Comparison of ENCODE assay signal across 9 cellular contexts in genomic region chr19:15515272-15515625, GRCh38. TPM values are rescaled to one million over a fixed set of nuclear protein-coding genes. Genes with fewer than 3 reads are reported as not detected.
DNase-seq lines count a peak whose midpoint lies in the region; ATAC-seq and TF ChIP-seq lines count a peak whose summit lies in the region.
"Not testable (repeated sequence)": the region's sequence is repeated elsewhere in the genome, so short reads cannot be mapped to it uniquely, and the experiment has no call there.
"Had no signal": no experiment of that assay in that cellular context is flagged by ENCODE, and none has a peak within 500 bp of the region (broad histone marks: within the 10 kb centered on the region; RNA-seq: fewer than 3 reads in every experiment).

No MANE protein-coding gene starts in this region.

- H4K20me1 ChIP-seq in SK-N-SH (ENCODE audit: insufficient read depth), result not testable (repeated sequence)

- H3K27ac ChIP-seq in CD4-positive, alpha-beta memory T cell (ENCODE audit: low read depth, low read length), result peak overlapping the region; percentile 21
- not testable (repeated sequence) for H3K27ac ChIP-seq in SK-N-SH (ENCODE audit: low read depth in 2 of 2, low read length in 1 of 2)
- peak overlapping the region; percentile 81 for H3K27ac ChIP-seq in thymus (ENCODE audit: low read depth)

- peak overlapping the region; percentile 6; the same call in 1 of the 2 replicates for H3K4me2 ChIP-seq in SK-N-SH

- H2AFZ ChIP-seq in SK-N-SH (ENCODE audit: low read depth), result not testable (repeated sequence)

- peak overlapping the region; percentile 85 to 97 (median 96) for H3K27ac Mint-ChIP-seq in CD4-positive, alpha-beta memory T cell
- H3K27ac Mint-ChIP-seq in activated CD4-positive, alpha-beta memory T cell treated with anti-CD3 and anti-CD28 coated beads for 36 hours, result peak overlapping the region; percentile 94
- H3K27ac Mint-ChIP-seq in activated T-helper 17 cell treated with anti-CD3 and anti-CD28 coated beads, Interleukin-2, amount 50 U/mL, for 72 hours, result peak overlapping the region; percentile 88
- peak overlapping the region; percentile 98 for H3K27ac Mint-ChIP-seq in activated naive CD8-positive, alpha-beta T cell treated with anti-CD3 and anti-CD28 coated beads, Interleukin-2, amount 10 ng/mL, durations not matched to agents 7 days and 5 days
- H3K27ac Mint-ChIP-seq in immature natural killer cell, result peak overlapping the region; percentile 95 to 100 (median 98)
- H3K27ac Mint-ChIP-seq in natural killer cell, result peak overlapping the region; percentile 97

- H3K4me1 Mint-ChIP-seq in CD4-positive, alpha-beta memory T cell, result peaks cover 14 to 41% (median 22%) of the 10 kb centered on the region in 4 donors
- peaks cover 20% of the 10 kb centered on the region for H3K4me1 Mint-ChIP-seq in activated CD4-positive, alpha-beta memory T cell treated with anti-CD3 and anti-CD28 coated beads for 36 hours (ENCODE audit: low read depth)
- H3K4me1 Mint-ChIP-seq in activated T-helper 17 cell treated with anti-CD3 and anti-CD28 coated beads, Interleukin-2, amount 50 U/mL, for 72 hours, result peaks cover 26% of the 10 kb centered on the region
- H3K4me1 Mint-ChIP-seq in activated naive CD8-positive, alpha-beta T cell treated with anti-CD3 and anti-CD28 coated beads, Interleukin-2, amount 10 ng/mL, durations not matched to agents 7 days and 5 days, result peaks cover 22% of the 10 kb centered on the region
- H3K4me1 Mint-ChIP-seq in immature natural killer cell (peaks cover 17 to 26% of the 10 kb centered on the region in 2 donors), natural killer cell (peaks cover 15 to 19% of the 10 kb centered on the region in 2 donors)

- not testable (repeated sequence) for TF ChIP-seq CTCF in SK-N-SH (IDR thresholded peaks at IDR 0.05); natural killer cell (IDR thresholded peaks at IDR 0.05)

- H3K79me2 ChIP-seq in SK-N-SH (ENCODE audit: insufficient read depth), result not testable (repeated sequence)

- not testable (repeated sequence) for H3K9ac ChIP-seq in SK-N-SH

- H3K4me3 ChIP-seq in CD4-positive, alpha-beta memory T cell (ENCODE audit: low read length in 2 of 2), result peak overlapping the region in 1 of 2 donors; percentile 6
- H3K4me3 ChIP-seq in SK-N-SH (ENCODE audit: low read depth in 2 of 2, low read length in 1 of 2); thymus (ENCODE audit: low read length): not testable (repeated sequence)

- not testable (repeated sequence) for H3K36me3 Mint-ChIP-seq in CD4-positive, alpha-beta memory T cell; activated CD4-positive, alpha-beta memory T cell treated with anti-CD3 and anti-CD28 coated beads for 36 hours; activated T-helper 17 cell treated with anti-CD3 and anti-CD28 coated beads, Interleukin-2, amount 50 U/mL, for 72 hours (ENCODE audit: low read depth); immature natural killer cell; natural killer cell
- H3K36me3 Mint-ChIP-seq in activated naive CD8-positive, alpha-beta T cell treated with anti-CD3 and anti-CD28 coated beads, Interleukin-2, amount 10 ng/mL, durations not matched to agents 7 days and 5 days, result peaks cover 25% of the 10 kb centered on the region

- H3K36me3 ChIP-seq in CD4-positive, alpha-beta memory T cell (ENCODE audit: insufficient read depth, low read length); SK-N-SH (replicated peaks in 1 of 2; ENCODE audit: control insufficient read depth in 1 of 2, insufficient read depth in 2 of 2, low read length in 1 of 2); thymus (ENCODE audit: control insufficient read depth, insufficient read depth): not testable (repeated sequence)

- not testable (repeated sequence) for DNase-seq in CD4-positive, alpha-beta memory T cell; SK-N-SH; activated CD4-positive, alpha-beta memory T cell treated with anti-CD3 and anti-CD28 coated beads for 36 hours; activated naive CD8-positive, alpha-beta T cell treated with anti-CD3 and anti-CD28 coated beads, Interleukin-2, amount 10 ng/mL, durations not matched to agents 7 days and 5 days; immature natural killer cell; natural killer cell

- 22% methylated on average over 7 of the region's 7 CpGs for WGBS in SK-N-SH (ENCODE audit: low lambda C conversion rate)
- 98% methylated on average over 7 of the region's 7 CpGs for WGBS in thymus

- not testable (repeated sequence) for TF ChIP-seq RAD21 in SK-N-SH (IDR thresholded peaks at IDR 0.05; ENCODE audit: low read length)

- peak; percentile 8 for ATAC-seq in activated T-helper 17 cell treated with anti-CD3 and anti-CD28 coated beads, Interleukin-2, amount 50 U/mL, for 72 hours (replicated peaks)
- not testable (repeated sequence) for ATAC-seq in activated naive CD8-positive, alpha-beta T cell treated with anti-CD3 and anti-CD28 coated beads, Interleukin-2, amount 10 ng/mL, durations not matched to agents 7 days and 5 days (ENCODE audit: low read depth); natural killer cell

- H3K9me2 ChIP-seq in SK-N-SH, result not testable (repeated sequence)

- not testable (repeated sequence) for H3F3A ChIP-seq in SK-N-SH (replicated peaks; ENCODE audit: insufficient read depth)

- TF ChIP-seq EP300 in SK-N-SH (IDR thresholded peaks at IDR 0.05; ENCODE audit: borderline replicate concordance in 1 of 2, low read depth in 1 of 2, low read length in 1 of 2), result not testable (repeated sequence)

- peaks cover 0 to 18% (median 9%) of the 10 kb centered on the region in 8 donors for H3K9me3 Mint-ChIP-seq in CD4-positive, alpha-beta memory T cell
- H3K9me3 Mint-ChIP-seq in activated CD4-positive, alpha-beta memory T cell treated with anti-CD3 and anti-CD28 coated beads for 36 hours, result peaks cover 14% of the 10 kb centered on the region
- not testable (repeated sequence) for H3K9me3 Mint-ChIP-seq in activated T-helper 17 cell treated with anti-CD3 and anti-CD28 coated beads, Interleukin-2, amount 50 U/mL, for 72 hours; immature natural killer cell; natural killer cell
- H3K9me3 Mint-ChIP-seq in activated naive CD8-positive, alpha-beta T cell treated with anti-CD3 and anti-CD28 coated beads, Interleukin-2, amount 10 ng/mL, durations not matched to agents 7 days and 5 days, result peaks cover 10% of the 10 kb centered on the region

- POLR2A ChIA-PET in CD4-positive, alpha-beta memory T cell (lab: Charles Lee; ENCODE audit: partially characterized antibody), result interaction anchor here (0.6 to 4.1 kb wide), 12 partner anchors 12 to 321 kb away, joined by 3 to 36 read pairs (median 6); partner anchors contain the start of genes AKAP8, AKAP8L and RASAL3
- POLR2A ChIA-PET in SK-N-SH (lab: Yijun Ruan, JAX), result not testable (repeated sequence)
- POLR2A ChIA-PET in activated CD4-positive, alpha-beta memory T cell treated with anti-CD3 and anti-CD28 coated beads for 36 hours (lab: Charles Lee), result interaction anchor here (1.3 to 1.9 kb wide), 4 partner anchors 18 to 96 kb away, joined by 5 to 8 read pairs (median 6); partner anchors contain the start of genes AKAP8L and RASAL3
- POLR2A ChIA-PET in activated naive CD8-positive, alpha-beta T cell treated with anti-CD3 and anti-CD28 coated beads, Interleukin-2, amount 10 ng/mL, durations not matched to agents 7 days and 5 days (lab: Charles Lee), result interaction anchor here (0.8 to 2.6 kb wide), 10 partner anchors 9 to 96 kb away, joined by 3 to 18 read pairs (median 6); partner anchors contain the start of genes AKAP8L and RASAL3

- not testable (repeated sequence) for H3K9me3 ChIP-seq in CD4-positive, alpha-beta memory T cell (ENCODE audit: control insufficient read depth in 1 of 2, low read length in 2 of 2); SK-N-SH; thymus (ENCODE audit: control insufficient read depth)

- CTCF ChIA-PET in CD4-positive, alpha-beta memory T cell (lab: Charles Lee; ENCODE audit: partially characterized antibody), result interaction anchor here (1.0 to 2.0 kb wide), 5 partner anchors 36 to 96 kb away, joined by 4 to 8 read pairs (median 5); partner anchors contain the start of gene AKAP8L
- CTCF ChIA-PET in SK-N-SH (lab: Yijun Ruan, JAX), result not testable (repeated sequence)
- CTCF ChIA-PET in activated CD4-positive, alpha-beta memory T cell treated with anti-CD3 and anti-CD28 coated beads for 36 hours (lab: Charles Lee), result interaction anchor here (0.6 to 2.7 kb wide), 5 partner anchors 40 to 338 kb away, joined by 3 to 6 read pairs (median 5); partner anchors contain the start of gene AKAP8L

- intact Hi-C loops in CD4-positive, alpha-beta memory T cell (cut with micrococcal nuclease); activated CD4-positive, alpha-beta memory T cell treated with anti-CD3 and anti-CD28 coated beads for 36 hours (cut with micrococcal nuclease); natural killer cell (cut with micrococcal nuclease): not testable (repeated sequence)

- H3K4me1 ChIP-seq in CD4-positive, alpha-beta memory T cell (ENCODE audit: insufficient read depth, low read length), result peaks cover 19% of the 10 kb centered on the region
- not testable (repeated sequence) for H3K4me1 ChIP-seq in SK-N-SH (ENCODE audit: control insufficient read depth in 1 of 2, insufficient read depth in 2 of 2, low read depth in 1 of 2, low read length in 1 of 2); thymus (ENCODE audit: control insufficient read depth, insufficient read depth, low read length)

- peak overlapping the region in 7 of 8 donors; percentile 78 to 91 (median 81) for H3K4me3 Mint-ChIP-seq in CD4-positive, alpha-beta memory T cell
- H3K4me3 Mint-ChIP-seq in activated CD4-positive, alpha-beta memory T cell treated with anti-CD3 and anti-CD28 coated beads for 36 hours, result peak overlapping the region; percentile 51
- H3K4me3 Mint-ChIP-seq in activated T-helper 17 cell treated with anti-CD3 and anti-CD28 coated beads, Interleukin-2, amount 50 U/mL, for 72 hours, result peak overlapping the region; percentile 74
- H3K4me3 Mint-ChIP-seq in activated naive CD8-positive, alpha-beta T cell treated with anti-CD3 and anti-CD28 coated beads, Interleukin-2, amount 10 ng/mL, durations not matched to agents 7 days and 5 days, result peak overlapping the region; percentile 81
- peak overlapping the region; percentile 71 to 92 (median 87) for H3K4me3 Mint-ChIP-seq in immature natural killer cell
- peak overlapping the region; percentile 76 for H3K4me3 Mint-ChIP-seq in natural killer cell

- not testable (repeated sequence) for H3K27me3 ChIP-seq in CD4-positive, alpha-beta memory T cell (ENCODE audit: insufficient read depth, low read length); thymus (ENCODE audit: control insufficient read depth, insufficient read depth)
- H3K27me3 ChIP-seq in SK-N-SH (ENCODE audit: insufficient read depth), result peaks cover 17% of the 10 kb centered on the region; the same call in 1 of the 2 replicates

- not testable (repeated sequence) for H3K27me3 Mint-ChIP-seq in CD4-positive, alpha-beta memory T cell; activated CD4-positive, alpha-beta memory T cell treated with anti-CD3 and anti-CD28 coated beads for 36 hours; activated T-helper 17 cell treated with anti-CD3 and anti-CD28 coated beads, Interleukin-2, amount 50 U/mL, for 72 hours; activated naive CD8-positive, alpha-beta T cell treated with anti-CD3 and anti-CD28 coated beads, Interleukin-2, amount 10 ng/mL, durations not matched to agents 7 days and 5 days; immature natural killer cell (ENCODE audit: low read depth in 3 of 3); natural killer cell (ENCODE audit: low read depth in 2 of 2)

RNA-seq across cellular contexts. Expression of gene CYP4F22, which starts 6.9 kb away (rescaled TPM):
- total RNA-seq in CD4-positive, alpha-beta memory T cell, result under 1 TPM; 0.44 to 0.61 TPM
- 1 to 10 TPM; 1.1 to 1.7 TPM for polyA plus RNA-seq in CD4-positive, alpha-beta memory T cell
- polyA plus RNA-seq in SK-N-SH (2012; rRNA removed) (not detected in 2 replicates), immature natural killer cell (1 to 10 TPM in 2 of 3 donors, not detected in 1; 1.3 to 2.7 TPM), thymus (0.64 TPM)
- not detected in 2 replicates for polyA plus RNA-seq in SK-N-SH (2012; cell fraction: cytosol; rRNA removed)
- not detected in 2 replicates for polyA plus RNA-seq in SK-N-SH (2012; cell fraction: nucleus; rRNA removed)
- total RNA-seq in activated CD4-positive, alpha-beta memory T cell treated with anti-CD3 and anti-CD28 coated beads for 36 hours, result under 1 TPM; 0.50 to 0.56 TPM
- under 1 TPM; 0.58 to 0.73 TPM for total RNA-seq in activated T-helper 17 cell treated with anti-CD3 and anti-CD28 coated beads, Interleukin-2, amount 50 U/mL, for 72 hours
- 1 to 10 TPM; 3.2 to 3.4 TPM for total RNA-seq in activated naive CD8-positive, alpha-beta T cell treated with anti-CD3 and anti-CD28 coated beads, Interleukin-2, amount 10 ng/mL, durations not matched to agents 7 days and 5 days
- total RNA-seq in natural killer cell, result 1 to 10 TPM; 2.2 to 3.1 (median 2.6) TPM
- total RNA-seq: LHCN-M2 had no signal

RNA-seq across cellular contexts. Expression of gene PGLYRP2, which starts 35.9 kb away (rescaled TPM):
- under 1 TPM; 0.61 to 0.91 TPM for total RNA-seq in CD4-positive, alpha-beta memory T cell
- polyA plus RNA-seq in CD4-positive, alpha-beta memory T cell, result under 1 TPM; 0.19 to 0.23 TPM
- polyA plus RNA-seq in SK-N-SH (2012; rRNA removed), result not detected in 2 replicates
- polyA plus RNA-seq in SK-N-SH (2012; cell fraction: cytosol; rRNA removed), result not detected in 2 replicates
- not detected in 2 replicates for polyA plus RNA-seq in SK-N-SH (2012; cell fraction: nucleus; rRNA removed)
- under 1 TPM in 1 of 2 experiments, not detected in 1; 0.24 TPM for total RNA-seq in activated CD4-positive, alpha-beta memory T cell treated with anti-CD3 and anti-CD28 coated beads for 36 hours
- under 1 TPM in 1 of 2 donors, not detected in 1; 0.11 TPM for total RNA-seq in activated T-helper 17 cell treated with anti-CD3 and anti-CD28 coated beads, Interleukin-2, amount 50 U/mL, for 72 hours
- under 1 TPM; 0.19 to 0.40 TPM for total RNA-seq in activated naive CD8-positive, alpha-beta T cell treated with anti-CD3 and anti-CD28 coated beads, Interleukin-2, amount 10 ng/mL, durations not matched to agents 7 days and 5 days
- polyA plus RNA-seq in immature natural killer cell, result under 1 TPM in 2 of 3 donors, not detected in 1; 0.10 to 0.17 TPM
- total RNA-seq in natural killer cell, result under 1 TPM in 2 of 3 donors, not detected in 1; 0.21 to 0.28 TPM
- 0.14 TPM for polyA plus RNA-seq in thymus
- total RNA-seq: LHCN-M2 had no signal

RNA-seq across cellular contexts. Expression of gene RASAL3, which starts 50.9 kb away (rescaled TPM):
- 100 to 1,000 TPM; 229 to 238 TPM for total RNA-seq in CD4-positive, alpha-beta memory T cell
- 100 to 1,000 TPM in 1 of 2 donors, 10 to 100 TPM in 1; 37.4 to 106 TPM for polyA plus RNA-seq in CD4-positive, alpha-beta memory T cell
- 0.02 TPM in 2 replicates for polyA plus RNA-seq in SK-N-SH (2012; rRNA removed)
- 0.01 and 0.04 TPM in 2 replicates for polyA plus RNA-seq in SK-N-SH (2012; cell fraction: cytosol; rRNA removed)
- polyA plus RNA-seq in SK-N-SH (2012; cell fraction: nucleus; rRNA removed), result 0.05 and 0.28 TPM in 2 replicates
- 100 to 1,000 TPM; 125 to 130 TPM for total RNA-seq in activated CD4-positive, alpha-beta memory T cell treated with anti-CD3 and anti-CD28 coated beads for 36 hours
- total RNA-seq in activated T-helper 17 cell treated with anti-CD3 and anti-CD28 coated beads, Interleukin-2, amount 50 U/mL, for 72 hours, result 100 to 1,000 TPM; 126 to 134 TPM
- total RNA-seq in activated naive CD8-positive, alpha-beta T cell treated with anti-CD3 and anti-CD28 coated beads, Interleukin-2, amount 10 ng/mL, durations not matched to agents 7 days and 5 days, result 100 to 1,000 TPM; 168 to 172 TPM
- polyA plus RNA-seq in immature natural killer cell, result 100 to 1,000 TPM in 1 of 3 donors, 10 to 100 TPM in 2; 71.5 to 114 (median 89.1) TPM
- 100 to 1,000 TPM; 217 to 283 (median 224) TPM for total RNA-seq in natural killer cell
- 68.1 TPM for polyA plus RNA-seq in thymus
